Comparison of ENCODE assay signal across 16 cellular contexts in the genomic region with DNA sequence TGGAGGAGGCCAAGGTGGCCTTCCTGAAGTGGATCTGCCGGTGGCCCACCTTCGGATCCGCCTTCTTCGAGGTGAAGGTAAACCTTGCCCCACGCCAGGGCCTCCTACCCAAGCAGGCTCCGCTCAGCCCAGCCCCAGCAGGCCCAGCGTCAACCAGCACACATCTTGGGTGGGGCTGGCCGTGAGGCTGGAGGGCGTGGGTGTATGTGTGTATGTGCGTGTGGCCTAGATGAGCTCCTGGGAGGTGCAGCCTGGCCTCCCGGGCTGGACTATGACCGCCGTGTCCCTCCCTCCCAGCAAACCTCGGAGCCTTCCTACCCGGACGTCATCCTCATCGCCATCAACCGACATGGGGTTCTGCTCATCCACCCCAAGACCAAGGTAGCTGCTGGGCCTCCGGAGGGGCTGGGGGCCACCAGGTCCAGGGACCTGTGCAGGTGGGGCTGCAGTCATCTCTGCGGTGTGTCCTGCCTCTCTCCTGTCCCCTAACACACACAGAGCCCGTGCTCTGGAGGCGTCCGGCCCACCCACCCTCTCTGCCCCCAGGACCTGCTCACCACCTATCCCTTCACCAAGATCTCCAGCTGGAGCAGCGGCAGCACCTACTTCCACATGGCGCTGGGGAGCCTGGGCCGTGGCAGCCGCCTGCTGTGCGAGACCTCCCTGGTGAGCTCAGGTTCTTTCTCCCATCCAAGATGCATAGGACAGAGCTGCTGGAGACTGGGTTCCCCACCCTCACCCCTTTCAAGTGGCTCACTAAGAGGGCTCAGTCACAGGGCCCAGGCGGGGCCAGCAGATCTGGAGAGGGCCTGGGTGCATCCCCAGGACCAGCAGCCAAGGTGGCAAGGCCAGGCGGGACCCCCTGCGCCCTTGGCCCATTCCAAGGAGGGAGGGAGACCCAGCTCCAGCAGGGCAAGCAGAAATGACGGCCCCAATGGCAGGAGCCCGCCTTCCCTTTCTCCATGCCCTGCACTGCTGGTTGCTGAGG. TPM values are rescaled to one million over a fixed set of nuclear protein-coding genes. Genes with fewer than 3 reads are reported as not detected.
DNase-seq lines count a peak whose midpoint lies in the region; ATAC-seq and TF ChIP-seq lines count a peak whose summit lies in the region.
"Had no signal": no experiment of that assay in that cellular context is flagged by ENCODE, and none has a peak within 500 bp of the region (broad histone marks: within the 10 kb centered on the region; RNA-seq: fewer than 3 reads in every experiment).

No MANE protein-coding gene starts in this region.

- no peaks in the 10 kb centered on the region for H3K9me3 ChIP-seq in SK-N-MC (ENCODE audit: low read depth, low read length)
- H3K9me3 ChIP-seq in left lung: no peaks in the 10 kb centered on the region

- peaks cover 9% of the 10 kb centered on the region for H3K4me1 Mint-ChIP-seq in HFFc6 (ENCODE audit: low read depth)
- H3K4me1 Mint-ChIP-seq in stimulated activated memory B cell treated with anti-CD40 and anti-IgM and Interleukin-4, amounts not matched to agents 10 μg/mL and 1 μg/mL and 100 μg/mL, for 72 hours: peaks cover 97% of the 10 kb centered on the region
- H3K4me1 Mint-ChIP-seq in activated T-cell treated with anti-CD3 and anti-CD28 coated beads, Interleukin-2, amount 50 U/mL, for 72 hours (ENCODE audit: low read depth): peaks cover 63% of the 10 kb centered on the region

- H3K36me3 ChIP-seq in SK-N-MC (ENCODE audit: insufficient read depth, low read length) (no peaks in the 10 kb centered on the region), left lung (peaks cover 0 to 20% of the 10 kb centered on the region in 2 donors)

- peak overlapping the region; percentile 89 for H3K27ac ChIP-seq in SK-N-MC
- peak overlapping the region; percentile 72 to 92 for H3K27ac ChIP-seq in left lung

- H3K27ac Mint-ChIP-seq in HFFc6: peak overlapping the region; percentile 24; the same call in 1 of the 2 replicates
- peak overlapping the region; percentile 97 for H3K27ac Mint-ChIP-seq in stimulated activated memory B cell treated with anti-CD40 and anti-IgM and Interleukin-4, amounts not matched to agents 10 μg/mL and 1 μg/mL and 100 μg/mL, for 72 hours
- H3K27ac Mint-ChIP-seq in activated T-cell treated with anti-CD3 and anti-CD28 coated beads, Interleukin-2, amount 50 U/mL, for 72 hours: no peak overlapping the region

- no peak overlapping the region for H3K4me3 ChIP-seq in SK-N-MC
- H3K4me3 ChIP-seq in left lung: no peak overlapping the region
- H3K4me3 ChIP-seq: GM23248 had no signal

- peaks cover 17 to 78% of the 10 kb centered on the region in 2 donors for H3K4me1 ChIP-seq in left lung

- no peaks in the 10 kb centered on the region for H3K27me3 ChIP-seq in left lung

- no peak overlapping the region for H3K9ac ChIP-seq in SK-N-MC (ENCODE audit: insufficient read length)

- ATAC-seq in left lung (no peak), HG02973 (IDR thresholded peaks at IDR 0.05; ENCODE audit: unreplicated experiment) (no peak)
- no peak for ATAC-seq in stimulated activated memory B cell treated with anti-CD40 and anti-IgM and Interleukin-4, amounts not matched to agents 10 μg/mL and 1 μg/mL and 100 μg/mL, for 72 hours
- no peak for ATAC-seq in activated T-cell treated with anti-CD3 and anti-CD28 coated beads, Interleukin-2, amount 50 U/mL, for 72 hours (replicated peaks in 1 of 2)

- no peak overlapping the region for H3K4me3 Mint-ChIP-seq in HFFc6
- no peak overlapping the region for H3K4me3 Mint-ChIP-seq in stimulated activated memory B cell treated with anti-CD40 and anti-IgM and Interleukin-4, amounts not matched to agents 10 μg/mL and 1 μg/mL and 100 μg/mL, for 72 hours
- H3K4me3 Mint-ChIP-seq in activated T-cell treated with anti-CD3 and anti-CD28 coated beads, Interleukin-2, amount 50 U/mL, for 72 hours: no peak overlapping the region

- H3K9me3 Mint-ChIP-seq in HFFc6: no peaks in the 10 kb centered on the region
- no peaks in the 10 kb centered on the region for H3K9me3 Mint-ChIP-seq in stimulated activated memory B cell treated with anti-CD40 and anti-IgM and Interleukin-4, amounts not matched to agents 10 μg/mL and 1 μg/mL and 100 μg/mL, for 72 hours
- no peaks in the 10 kb centered on the region for H3K9me3 Mint-ChIP-seq in activated T-cell treated with anti-CD3 and anti-CD28 coated beads, Interleukin-2, amount 50 U/mL, for 72 hours

- H3K27me3 Mint-ChIP-seq in HFFc6 (ENCODE audit: insufficient read depth): peaks cover 9% of the 10 kb centered on the region; the same call in 1 of the 2 replicates
- no peaks in the 10 kb centered on the region for H3K27me3 Mint-ChIP-seq in stimulated activated memory B cell treated with anti-CD40 and anti-IgM and Interleukin-4, amounts not matched to agents 10 μg/mL and 1 μg/mL and 100 μg/mL, for 72 hours
- H3K27me3 Mint-ChIP-seq in activated T-cell treated with anti-CD3 and anti-CD28 coated beads, Interleukin-2, amount 50 U/mL, for 72 hours (ENCODE audit: low read depth): no peaks in the 10 kb centered on the region

- H3K36me3 Mint-ChIP-seq in HFFc6 (ENCODE audit: low read depth): no peaks in the 10 kb centered on the region
- H3K36me3 Mint-ChIP-seq in stimulated activated memory B cell treated with anti-CD40 and anti-IgM and Interleukin-4, amounts not matched to agents 10 μg/mL and 1 μg/mL and 100 μg/mL, for 72 hours: no peaks in the 10 kb centered on the region
- H3K36me3 Mint-ChIP-seq in activated T-cell treated with anti-CD3 and anti-CD28 coated beads, Interleukin-2, amount 50 U/mL, for 72 hours (ENCODE audit: insufficient read depth in 2 of 2): no peaks in the 10 kb centered on the region

- TF ChIP-seq CTCF in HFFc6 (IDR thresholded peaks at IDR 0.05) (no peak), left lung (IDR thresholded peaks at IDR 0.05) (no peak)

- intact Hi-C loops in left lung (cut with DNase I): no loop called here

- DNase-seq in HFFc6 (no peak), SK-N-MC (ENCODE audit: low read depth, low spot score) (no peak), left lung (no peak), GDM1 (lab: John Stamatoyannopoulos, UW) (no peak), NCI-H69 (lab: John Stamatoyannopoulos, UW) (no peak)
- no peak for DNase-seq in activated T-cell treated with anti-CD3 and anti-CD28 coated beads, Interleukin-2, amount 50 U/mL, for 72 hours
- DNase-seq: activated CD4-positive, CD25-positive, alpha-beta regulatory T cell treated with anti-CD3 and anti-CD28 coated beads, Interleukin-2, amount 50 U/mL, for 72 hours; foreskin melanocyte; GM23248; NCI-H1417; NCI-H526; stimulated activated CD4-positive, alpha-beta T cell treated with anti-CD3 and anti-CD28 coated beads, Interleukin-4, amount 100 ng/mL, for 24 hours had no signal

RNA-seq across cellular contexts. Expression of a gene that starts 9.4 kb away (rescaled TPM):
- not detected for total RNA-seq in HFFc6 (2021; fragmentation: NEBNext Ultra II Directional; extraction: Animal tissue kit (Norgen Biotek cat#: 25700))
- total RNA-seq in left lung: under 1 TPM; 0.24 to 0.26 TPM
- not detected for total RNA-seq in activated T-cell treated with anti-CD3 and anti-CD28 coated beads, Interleukin-2, amount 50 U/mL, for 72 hours
- total RNA-seq: dermis blood vessel endothelial cell, GM23248, subcutaneous adipose tissue had no signal

RNA-seq across cellular contexts. Expression of a gene that starts 38.8 kb away (rescaled TPM):
- total RNA-seq in HFFc6 (2021; fragmentation: NEBNext Ultra II Directional; extraction: Animal tissue kit (Norgen Biotek cat#: 25700)): 10 to 100 TPM; 47.8 to 65.0 (median 59.1) TPM
- total RNA-seq in left lung: 100 to 1,000 TPM in 1 of 2 donors, 10 to 100 TPM in 1; 50.5 to 122 TPM
- total RNA-seq in activated T-cell treated with anti-CD3 and anti-CD28 coated beads, Interleukin-2, amount 50 U/mL, for 72 hours: 10 to 100 TPM in 1 of 2 donors, 1 to 10 TPM in 1; 6.4 to 10.3 TPM

Comparison
In these comparisons a context has a peak if more than half of its experiments do, and no peak if none do; other contexts are left out.
1. RNA of a gene that starts 38.8 kb away (total RNA-seq): 50.5 to 122 TPM in left lung and 47.8 to 65.0 TPM in HFFc6; 6.4 to 10.3 TPM in activated T-cell treated with anti-CD3 and anti-CD28 coated beads, Interleukin-2, amount 50 U/mL, for 72 hours; every median in the first group is over 4 times any median in the second.